In genomic region chrY:7320171-7320570, GRCh38 we compare ENCODE assay signal across 7 cellular contexts.
DNase-seq lines count a peak whose midpoint lies in the region; ATAC-seq, FAIRE-seq and TF ChIP-seq lines count a peak whose summit lies in the region.
"Not testable (repeated sequence)": the region's sequence is repeated elsewhere in the genome, so short reads cannot be mapped to it uniquely, and the experiment has no call there.

No MANE protein-coding gene starts in this region.

- not testable (repeated sequence) for H3K56ac ChIP-seq in H1 (replicated peaks; ENCODE audit: insufficient read length, low read depth, low read length); mesendoderm (ENCODE audit: low read length)

- H3K27me3 Mint-ChIP-seq in GM23338 (ENCODE audit: insufficient read depth, low read depth, poor library complexity); activated CD4-positive, alpha-beta T cell treated with anti-CD3 and anti-CD28 coated beads for 36 hours; activated CD8-positive, alpha-beta T cell treated with anti-CD3 and anti-CD28 coated beads for 36 hours; activated T-helper 17 cell treated with anti-CD3 and anti-CD28 coated beads, Interleukin-2, amount 50 U/mL, for 72 hours; activated naive CD8-positive, alpha-beta T cell: not testable (repeated sequence)

- H3K9me3 ChIP-seq in H1 (ENCODE audit: insufficient read depth in 2 of 2, low read depth in 1 of 2, low read length in 1 of 2), result not testable (repeated sequence)

- CTCF ChIA-PET in activated CD4-positive, alpha-beta T cell treated with anti-CD3 and anti-CD28 coated beads for 36 hours (lab: Charles Lee); activated CD8-positive, alpha-beta T cell treated with anti-CD3 and anti-CD28 coated beads for 36 hours (lab: Charles Lee); H1 (lab: Charles Lee; ENCODE audit: partially characterized antibody): not testable (repeated sequence)

- not testable (repeated sequence) for H3K9me2 ChIP-seq in GM23338 (ENCODE audit: insufficient read depth)

- not testable (repeated sequence) for H2BK12ac ChIP-seq in H1 (ENCODE audit: low read depth, low read length)

- not testable (repeated sequence) for H3K14ac ChIP-seq in H1 (ENCODE audit: insufficient read length)

- not testable (repeated sequence) for H4K8ac ChIP-seq in H1 (ENCODE audit: extremely low read depth, insufficient read depth, low read length); mesendoderm (ENCODE audit: low read depth, low read length)

- H3K79me2 ChIP-seq in GM23338 (replicated peaks; ENCODE audit: insufficient read depth) (peaks cover 35% of the 10 kb centered on the region), H1 (ENCODE audit: control insufficient read depth in 1 of 2, insufficient read depth in 2 of 2, low read length in 2 of 2) (peaks cover 0 to 33% of the 10 kb centered on the region in 2 experiments; a peak in 3 of 4 replicates)
- not testable (repeated sequence) for H3K79me2 ChIP-seq in mesendoderm (ENCODE audit: control insufficient read depth, insufficient read depth, low read length)

- TF ChIP-seq RAD21 in H1 (IDR thresholded peaks at IDR 0.05 in 1 of 2, conservative IDR thresholded peaks at IDR 0.05 in 1 of 2; ENCODE audit: low read depth in 2 of 2, low read length in 2 of 2), result not testable (repeated sequence)

- peak overlapping the region; percentile 61; the same call in 1 of the 2 replicates for H3K4me2 ChIP-seq in GM23338
- H3K4me2 ChIP-seq in H1 (ENCODE audit: insufficient read depth in 1 of 2, low read depth in 2 of 2, low read length in 2 of 2), result peak overlapping the region in 1 of 2 experiments; percentile 33; a peak in 1 of 4 replicates
- not testable (repeated sequence) for H3K4me2 ChIP-seq in mesendoderm (ENCODE audit: low read length)

- peaks cover 21% of the 10 kb centered on the region for H3K36me3 Mint-ChIP-seq in GM23338 (ENCODE audit: low read depth)
- H3K36me3 Mint-ChIP-seq in activated CD4-positive, alpha-beta T cell treated with anti-CD3 and anti-CD28 coated beads for 36 hours (ENCODE audit: low read depth), result peaks cover 54% of the 10 kb centered on the region
- H3K36me3 Mint-ChIP-seq in activated CD8-positive, alpha-beta T cell treated with anti-CD3 and anti-CD28 coated beads for 36 hours (ENCODE audit: low read depth), result peaks cover 51% of the 10 kb centered on the region
- H3K36me3 Mint-ChIP-seq in activated T-helper 17 cell treated with anti-CD3 and anti-CD28 coated beads, Interleukin-2, amount 50 U/mL, for 72 hours (ENCODE audit: low read depth), result peaks cover 100% of the 10 kb centered on the region
- H3K36me3 Mint-ChIP-seq in activated naive CD8-positive, alpha-beta T cell, result not testable (repeated sequence)

- H3K79me1 ChIP-seq in H1 (ENCODE audit: low read depth, low read length); mesendoderm (ENCODE audit: low read length): not testable (repeated sequence)

- WGBS in H1 (ENCODE audit: extremely low coverage in 1 of 2, insufficient coverage in 1 of 2, insufficient read length in 1 of 2, insufficient replicate concordance in 2 of 2, low coverage in 1 of 2, low lambda C conversion rate in 2 of 2, missing lambda C conversion rate in 1 of 2), 2 experiments, result 0% methylated on average over 2 of the region's 4 CpGs; no CpG with 5 or more reads in 1 of the 2 experiments
- WGBS in mesendoderm (ENCODE audit: extremely low coverage, insufficient coverage, low lambda C conversion rate), result no CpG with 5 or more reads among the region's 4 CpGs

- H2AFZ ChIP-seq in GM23338; H1 (ENCODE audit: low read length): not testable (repeated sequence)

- H2BK120ac ChIP-seq in H1 (replicated peaks; ENCODE audit: low read depth, low read length); mesendoderm (ENCODE audit: low read depth, low read length): not testable (repeated sequence)

- H3K4me3 ChIP-seq in GM23338; H1 (ENCODE audit: extremely low read depth in 1 of 4, insufficient read depth in 2 of 4, low read depth in 3 of 4, low read length in 4 of 4); mesendoderm (ENCODE audit: low read length): not testable (repeated sequence)

- TF ChIP-seq EP300 in H1 (IDR thresholded peaks at IDR 0.05; ENCODE audit: borderline replicate concordance in 1 of 2, low read depth in 2 of 2, low read length in 2 of 2), result not testable (repeated sequence)

- DNase-seq in GM23338 (ENCODE audit: low spot score) (peak; percentile 55), mesendoderm (peak; percentile 80)
- not testable (repeated sequence) for DNase-seq in activated CD4-positive, alpha-beta T cell treated with anti-CD3 and anti-CD28 coated beads for 36 hours; activated CD8-positive, alpha-beta T cell treated with anti-CD3 and anti-CD28 coated beads for 36 hours; H1 (ENCODE audit: low read depth in 1 of 2, low spot score in 2 of 2)

- H3K27ac ChIP-seq in GM23338 (ENCODE audit: low read depth), result peak overlapping the region; percentile 87; the same call in 1 of the 2 replicates
- not testable (repeated sequence) for H3K27ac ChIP-seq in H1 (ENCODE audit: low read depth, low read length); mesendoderm (ENCODE audit: low read depth, low read length)

- not testable (repeated sequence) for H2BK5ac ChIP-seq in H1 (ENCODE audit: low read depth, low read length); mesendoderm (ENCODE audit: low read length)

- not testable (repeated sequence) for TF ChIP-seq POLR2A in H1 (IDR thresholded peaks at IDR 0.05; ENCODE audit: control extremely low read depth in 1 of 2, low read depth in 2 of 2, low read length in 2 of 2)

- not testable (repeated sequence) for H2BK15ac ChIP-seq in H1 (ENCODE audit: low read length); mesendoderm (replicated peaks; ENCODE audit: low read depth)

- not testable (repeated sequence) for H4K20me1 ChIP-seq in GM23338 (replicated peaks; ENCODE audit: insufficient read depth); H1 (replicated peaks in 1 of 2; ENCODE audit: control insufficient read depth in 1 of 2, insufficient read depth in 2 of 2, low read length in 2 of 2)

- ATAC-seq in GM23338, result peak; percentile 92
- ATAC-seq in activated CD4-positive, alpha-beta T cell treated with anti-CD3 and anti-CD28 coated beads for 36 hours; activated CD8-positive, alpha-beta T cell treated with anti-CD3 and anti-CD28 coated beads for 36 hours: not testable (repeated sequence)
- ATAC-seq in activated T-helper 17 cell treated with anti-CD3 and anti-CD28 coated beads, Interleukin-2, amount 50 U/mL, for 72 hours (replicated peaks), result peak; percentile 60

- H4K5ac ChIP-seq in H1 (ENCODE audit: insufficient read length, low read depth, low read length); mesendoderm (ENCODE audit: low read length): not testable (repeated sequence)

- not testable (repeated sequence) for H2AK5ac ChIP-seq in H1 (ENCODE audit: low read depth, low read length); mesendoderm (ENCODE audit: low read length)

- peaks cover 37% of the 10 kb centered on the region for H3K4me1 Mint-ChIP-seq in GM23338
- H3K4me1 Mint-ChIP-seq in activated CD4-positive, alpha-beta T cell treated with anti-CD3 and anti-CD28 coated beads for 36 hours, result peaks cover 81% of the 10 kb centered on the region
- H3K4me1 Mint-ChIP-seq in activated CD8-positive, alpha-beta T cell treated with anti-CD3 and anti-CD28 coated beads for 36 hours (ENCODE audit: low read depth), result peaks cover 58% of the 10 kb centered on the region
- peaks cover 52% of the 10 kb centered on the region for H3K4me1 Mint-ChIP-seq in activated T-helper 17 cell treated with anti-CD3 and anti-CD28 coated beads, Interleukin-2, amount 50 U/mL, for 72 hours
- peaks cover 77% of the 10 kb centered on the region for H3K4me1 Mint-ChIP-seq in activated naive CD8-positive, alpha-beta T cell (ENCODE audit: low read depth)

- POLR2A ChIA-PET in activated CD4-positive, alpha-beta T cell treated with anti-CD3 and anti-CD28 coated beads for 36 hours (lab: Charles Lee); activated CD8-positive, alpha-beta T cell treated with anti-CD3 and anti-CD28 coated beads for 36 hours (lab: Charles Lee); H1 (lab: Charles Lee; ENCODE audit: partially characterized antibody): not testable (repeated sequence)

- not testable (repeated sequence) for H3K4ac ChIP-seq in H1 (replicated peaks; ENCODE audit: insufficient read length, low read depth, low read length); mesendoderm (ENCODE audit: low read depth, low read length)

- not testable (repeated sequence) for H3K23ac ChIP-seq in H1 (ENCODE audit: insufficient read length); mesendoderm (ENCODE audit: low read length)

- H3K4me1 ChIP-seq in GM23338 (ENCODE audit: insufficient read depth), result peaks cover 15% of the 10 kb centered on the region
- not testable (repeated sequence) for H3K4me1 ChIP-seq in H1 (replicated peaks in 1 of 4; ENCODE audit: control insufficient read depth in 3 of 4, insufficient read depth in 4 of 4, low read length in 3 of 4); mesendoderm (ENCODE audit: control insufficient read depth, low read depth, low read length)

- H3K23me2 ChIP-seq in H1 (ENCODE audit: low read depth, low read length), result not testable (repeated sequence)

- H3K18ac ChIP-seq in H1 (ENCODE audit: extremely low read depth, low read length); mesendoderm (ENCODE audit: low read length): not testable (repeated sequence)

- not testable (repeated sequence) for H3F3A ChIP-seq in GM23338 (replicated peaks; ENCODE audit: low read depth)

- not testable (repeated sequence) for H3K27me3 ChIP-seq in GM23338 (ENCODE audit: insufficient read depth); H1 (replicated peaks in 1 of 4; ENCODE audit: control insufficient read depth in 3 of 4, extremely low read depth in 1 of 4, insufficient read depth in 3 of 4, low read length in 3 of 4); mesendoderm (ENCODE audit: insufficient read depth, low read length, poor library complexity)

- not testable (repeated sequence) for H2BK20ac ChIP-seq in H1 (ENCODE audit: low read length)

- TF ChIP-seq CTCF in GM23338 (conservative IDR thresholded peaks at IDR 0.05; ENCODE audit: low read depth in 2 of 2); activated CD8-positive, alpha-beta T cell treated with anti-CD3 and anti-CD28 coated beads for 36 hours (IDR thresholded peaks at IDR 0.05); H1 (IDR thresholded peaks at IDR 0.05; ENCODE audit: control extremely low read depth in 1 of 3, insufficient read depth in 1 of 3, low read depth in 1 of 3, low read length in 3 of 3): not testable (repeated sequence)

- intact Hi-C loops in activated CD4-positive, alpha-beta T cell treated with anti-CD3 and anti-CD28 coated beads for 36 hours (cut with DNase I, micrococcal nuclease), result not testable (repeated sequence)
- intact Hi-C loops in activated CD8-positive, alpha-beta T cell treated with anti-CD3 and anti-CD28 coated beads for 36 hours (cut with micrococcal nuclease), result loop anchor here (10.0 kb wide), 1 partner anchor 45 kb away; no protein-coding TSS in a partner anchor

- not testable (repeated sequence) for H4K91ac ChIP-seq in H1 (replicated peaks; ENCODE audit: insufficient read length, low read length)

- peak overlapping the region; percentile 27; the same call in 1 of the 3 replicates for H3K4me3 Mint-ChIP-seq in GM23338
- not testable (repeated sequence) for H3K4me3 Mint-ChIP-seq in activated CD4-positive, alpha-beta T cell treated with anti-CD3 and anti-CD28 coated beads for 36 hours; activated CD8-positive, alpha-beta T cell treated with anti-CD3 and anti-CD28 coated beads for 36 hours
- peak overlapping the region; percentile 58 for H3K4me3 Mint-ChIP-seq in activated T-helper 17 cell treated with anti-CD3 and anti-CD28 coated beads, Interleukin-2, amount 50 U/mL, for 72 hours
- peak overlapping the region; percentile 30 for H3K4me3 Mint-ChIP-seq in activated naive CD8-positive, alpha-beta T cell

- peak; percentile 97 for FAIRE-seq in H1 (lab: Jason Lieb, UNC)

- H3K36me3 ChIP-seq in GM23338 (ENCODE audit: insufficient read depth); mesendoderm (ENCODE audit: control insufficient read depth, insufficient read depth, low read length): not testable (repeated sequence)
- peaks cover 0 to 12% (median 5%) of the 10 kb centered on the region in 4 experiments; a peak in 5 of 8 replicates for H3K36me3 ChIP-seq in H1 (ENCODE audit: control insufficient read depth in 2 of 4, insufficient read depth in 4 of 4, low read length in 3 of 4)

- H3K27ac Mint-ChIP-seq in GM23338, result 0 out of 2 replicates have a peak overlapping the region, but pooled peaks have one; percentile 70
- H3K27ac Mint-ChIP-seq in activated CD4-positive, alpha-beta T cell treated with anti-CD3 and anti-CD28 coated beads for 36 hours, result peak overlapping the region; percentile 80
- H3K27ac Mint-ChIP-seq in activated CD8-positive, alpha-beta T cell treated with anti-CD3 and anti-CD28 coated beads for 36 hours, result peak overlapping the region; percentile 50
- peak overlapping the region; percentile 84 for H3K27ac Mint-ChIP-seq in activated T-helper 17 cell treated with anti-CD3 and anti-CD28 coated beads, Interleukin-2, amount 50 U/mL, for 72 hours
- H3K27ac Mint-ChIP-seq in activated naive CD8-positive, alpha-beta T cell, result peak overlapping the region; percentile 37

- H3K9ac ChIP-seq in H1 (replicated peaks in 1 of 4; ENCODE audit: extremely low read depth in 1 of 4, low read depth in 3 of 4, low read length in 3 of 4); mesendoderm (ENCODE audit: low read length): not testable (repeated sequence)

- not testable (repeated sequence) for H3K9me3 Mint-ChIP-seq in GM23338; activated CD4-positive, alpha-beta T cell treated with anti-CD3 and anti-CD28 coated beads for 36 hours (ENCODE audit: low read depth); activated CD8-positive, alpha-beta T cell treated with anti-CD3 and anti-CD28 coated beads for 36 hours; activated T-helper 17 cell treated with anti-CD3 and anti-CD28 coated beads, Interleukin-2, amount 50 U/mL, for 72 hours; activated naive CD8-positive, alpha-beta T cell (ENCODE audit: low read depth)
